Comparison of ENCODE assay signal across 8 cellular contexts in the genomic region with DNA sequence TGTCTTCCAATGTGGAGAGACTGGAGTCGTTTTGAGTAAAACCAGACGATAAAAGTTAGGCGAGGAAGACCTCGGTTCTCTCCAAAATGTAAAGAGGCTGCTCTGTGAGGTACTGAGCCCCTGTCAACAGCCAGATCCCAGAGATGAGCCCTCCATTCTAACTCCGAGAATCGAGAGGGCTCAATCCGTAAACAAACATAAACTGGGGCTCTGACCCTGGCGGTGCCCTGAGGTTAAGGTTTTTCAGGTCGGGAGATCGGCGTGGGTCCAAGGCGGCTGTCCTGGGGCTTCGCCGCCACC. TPM values are rescaled to one million over a fixed set of nuclear protein-coding genes. Genes with fewer than 3 reads are reported as not detected.
A peak's percentile ranks its signal among the peaks of the same experiment; 100 is the strongest.
DNase-seq lines count a peak whose midpoint lies in the region; ATAC-seq and TF ChIP-seq lines count a peak whose summit lies in the region.

No MANE protein-coding gene starts in this region.

- TF ChIP-seq POLR2A in gastrocnemius medialis (IDR thresholded peaks at IDR 0.05), result no peak

- H3K4me3 ChIP-seq in RWPE2 (ENCODE audit: severe bottlenecking), result peak overlapping the region; percentile 77
- H3K4me3 ChIP-seq in fibroblast of mammary gland (ENCODE audit: control insufficient read depth, low read depth, low read length), result peak overlapping the region; percentile 96
- H3K4me3 ChIP-seq in gastrocnemius medialis, result peak overlapping the region; percentile 82 to 100 (median 92)

- no peak for TF ChIP-seq CTCF in RWPE2 (IDR thresholded peaks at IDR 0.05; ENCODE audit: poor library complexity, severe bottlenecking)
- no peak for TF ChIP-seq CTCF in fibroblast of mammary gland (conservative IDR thresholded peaks at IDR 0.05; ENCODE audit: control insufficient read depth, insufficient read depth, low read depth, low read length)
- no peak for TF ChIP-seq CTCF in gastrocnemius medialis (IDR thresholded peaks at IDR 0.05 in 4 of 5, conservative IDR thresholded peaks at IDR 0.05 in 1 of 5)

- intact Hi-C loops in gastrocnemius medialis (cut with DNase I; ENCODE audit: low total_unique reads) (loop anchor here (2.0 to 5.0 kb wide), 2 partner anchors 241 to 980 kb away; a partner anchor contains a TSS), left colon (cut with DNase I, micrococcal nuclease) (no loop called here)

- H3K27ac ChIP-seq in RWPE2 (ENCODE audit: poor library complexity, severe bottlenecking), result peak overlapping the region; percentile 59
- peak overlapping the region; percentile 93 to 96 (median 94) for H3K27ac ChIP-seq in gastrocnemius medialis

- in situ Hi-C loops in gastrocnemius medialis (cut with MboI; ENCODE audit: low sequenced_read_pairs in 4 of 4), result loop anchor here in 2 of 4 donors (10.0 to 25.0 kb wide), 5 partner anchors 221 to 979 kb away; a partner anchor contains a TSS

- ATAC-seq in RWPE2 (ENCODE audit: low read depth) (no peak), gastrocnemius medialis (peak; percentile 2 to 5), left colon (no peak), GM18867 (IDR thresholded peaks at IDR 0.05; ENCODE audit: unreplicated experiment) (no peak)

- H3K9me3 ChIP-seq in RWPE2 (ENCODE audit: severe bottlenecking), result no peaks in the 10 kb centered on the region
- H3K9me3 ChIP-seq in gastrocnemius medialis, result no peaks in the 10 kb centered on the region

- peaks cover 7% of the 10 kb centered on the region for H3K4me1 ChIP-seq in RWPE2 (ENCODE audit: insufficient read depth, poor library complexity, severe bottlenecking)
- H3K4me1 ChIP-seq in gastrocnemius medialis, result peaks cover 25 to 35% of the 10 kb centered on the region in 2 donors

- H3K27me3 ChIP-seq in RWPE2 (ENCODE audit: insufficient read depth, poor library complexity, severe bottlenecking) (no peaks in the 10 kb centered on the region), gastrocnemius medialis (no peaks in the 10 kb centered on the region)

- H3K36me3 ChIP-seq in RWPE2 (ENCODE audit: low read depth), result peaks cover 26% of the 10 kb centered on the region
- H3K36me3 ChIP-seq in gastrocnemius medialis, result peaks cover 0 to 19% of the 10 kb centered on the region in 2 donors

- peak; percentile 29 for DNase-seq in SHP77 treated with DMSO at 0.1 percent for 48 hours (lab: John Stamatoyannopoulos, UW)
- no peak for DNase-seq in SHP77 (lab: John Stamatoyannopoulos, UW)
- DNase-seq in RWPE2 (ENCODE audit: low spot score), result no peak
- DNase-seq in fibroblast of mammary gland (ENCODE audit: low read depth), result no peak
- DNase-seq in gastrocnemius medialis, result no peak
- no peak for DNase-seq in left colon
- DNase-seq in RPMI8226, result no peak

RNA-seq across cellular contexts. Expression of a gene that starts 0.4 kb away (rescaled TPM):
- total RNA-seq in gastrocnemius medialis, result 10 to 100 TPM in 1 of 4 donors, 1 to 10 TPM in 3; 7.3 to 10.7 (median 8.0) TPM
- total RNA-seq in left colon, result 10 to 100 TPM; 10.0 to 10.7 TPM

RNA-seq across cellular contexts. Expression of a gene that starts 3.8 kb away (rescaled TPM):
- 10 to 100 TPM; 15.1 to 24.7 (median 23.0) TPM for total RNA-seq in gastrocnemius medialis
- 10 to 100 TPM; 39.8 to 49.3 TPM for total RNA-seq in left colon

RNA-seq across cellular contexts. Expression of a gene that starts 22.5 kb away (rescaled TPM):
- total RNA-seq in gastrocnemius medialis, result 1 to 10 TPM in 1 of 4 donors, not detected in 3; 2.1 TPM
- total RNA-seq in left colon, result 1 to 10 TPM; 1.5 to 2.9 TPM

RNA-seq across cellular contexts. Expression of a gene that starts 46.1 kb away (rescaled TPM):
- 1 to 10 TPM in 2 of 4 donors, not detected in 2; 1.1 to 3.6 TPM for total RNA-seq in gastrocnemius medialis
- total RNA-seq in left colon, result not detected

Comparison
In these comparisons a context has a peak if more than half of its experiments do, and no peak if none do; other contexts are left out.
1. ATAC-seq: peak in gastrocnemius medialis (2 of 2); none in RWPE2 (single experiment), left colon (single experiment) and GM18867 (single experiment).
2. Peak in every context shown above with its lines, with median percentiles within 50 percentile points of each other: H3K4me3 ChIP-seq.